ENCODE assay signal across 8 cellular contexts in genomic region chr17:17780941-17781590, GRCh38. TPM values are rescaled to one million over a fixed set of nuclear protein-coding genes. Genes with fewer than 3 reads are reported as not detected.
DNase-seq lines count a peak whose midpoint lies in the region; ATAC-seq and TF ChIP-seq lines count a peak whose summit lies in the region.

No MANE protein-coding gene starts in this region.

- DNase-seq in NCI-H510A treated with DMSO at 0.1 percent for 48 hours (lab: John Stamatoyannopoulos, UW) (peak; percentile 61), NCI-H510A (lab: John Stamatoyannopoulos, UW) (no peak), RPMI7951 (ENCODE audit: low read depth) (peak; percentile 18), foreskin fibroblast (peak in 1 of 2 donors; percentile 27), retina (peak; percentile 66)

- no peak overlapping the region for H3K4me3 ChIP-seq in foreskin fibroblast (ENCODE audit: low read depth in 1 of 2, low read length in 2 of 2)

- ATAC-seq in GM21723 (IDR thresholded peaks at IDR 0.05; ENCODE audit: unreplicated experiment) (no peak), GM18858 (IDR thresholded peaks at IDR 0.05; ENCODE audit: unreplicated experiment) (no peak), GM21515 (IDR thresholded peaks at IDR 0.05; ENCODE audit: unreplicated experiment) (no peak)

- TF ChIP-seq CTCF in foreskin fibroblast (IDR thresholded peaks at IDR 0.05; ENCODE audit: low read depth, low read length) = peak; percentile 8

RNA-seq across cellular contexts. Expression of gene SREBF1, which starts 55.7 kb away (rescaled TPM):
- 24.3 and 25.7 TPM in 2 replicates for total RNA-seq in RPMI7951 (2014; rRNA removed; shearing (Covaris generic))
